In genomic region chr1:230713915-230714764, GRCh38 we compare ENCODE assay signal across 10 cellular contexts. TPM values are rescaled to one million over a fixed set of nuclear protein-coding genes. Genes with fewer than 3 reads are reported as not detected.
DNase-seq lines count a peak whose midpoint lies in the region; ATAC-seq, FAIRE-seq and TF ChIP-seq lines count a peak whose summit lies in the region.
"Had no signal": no experiment of that assay in that cellular context is flagged by ENCODE, and none has a peak within 500 bp of the region (broad histone marks: within the 10 kb centered on the region; RNA-seq: fewer than 3 reads in every experiment).

Gene AGT, minus strand, starts transcription at chr1:230714122. Its CDS starts 3,299 bp downstream, at chr1:230710823.

- no peaks in the 10 kb centered on the region for H3K27me3 ChIP-seq in astrocyte (ENCODE audit: insufficient read depth, low read length)
- no peaks in the 10 kb centered on the region for H3K27me3 ChIP-seq in CD8-positive, alpha-beta memory T cell (ENCODE audit: insufficient read depth, low read length, poor library complexity, severe bottlenecking)

- TF ChIP-seq CTCF in astrocyte (IDR thresholded peaks at IDR 0.05; ENCODE audit: insufficient read depth, low read depth, low read length): no peak

- peak within 1 kb of the TSS; percentile 70 for H3K4me2 ChIP-seq in astrocyte (ENCODE audit: low read length)

- CTCF ChIA-PET in CD8-positive, alpha-beta memory T cell (lab: Charles Lee): no interaction called here

- H4K20me1 ChIP-seq in astrocyte (ENCODE audit: insufficient read depth, low read length): no peaks in the 10 kb centered on the region

- H3K4me1 ChIP-seq in astrocyte (ENCODE audit: insufficient read depth, low read length): peaks cover 11% of the 10 kb centered on the region
- H3K4me1 ChIP-seq in CD8-positive, alpha-beta memory T cell (ENCODE audit: insufficient read depth, low read length): no peaks in the 10 kb centered on the region

- no peak for ATAC-seq in HG03460 (IDR thresholded peaks at IDR 0.05; ENCODE audit: unreplicated experiment)

- H3K9ac ChIP-seq in astrocyte (ENCODE audit: low read length): no peak within 1 kb of the TSS

- H2AFZ ChIP-seq in astrocyte (ENCODE audit: low read depth, low read length): peak within 1 kb of the TSS; percentile 8

- H3K4me1 Mint-ChIP-seq in astrocyte (ENCODE audit: low read depth, unreplicated experiment): peaks cover 15% of the 10 kb centered on the region
- no peaks in the 10 kb centered on the region for H3K4me1 Mint-ChIP-seq in CD8-positive, alpha-beta memory T cell
- H3K4me1 Mint-ChIP-seq: activated CD4-positive, alpha-beta T cell treated with anti-CD3 and anti-CD28 coated beads, Interleukin-2, amount 10 ng/mL, durations not matched to agents 7 days and 5 days had no signal

- H3K27me3 Mint-ChIP-seq in astrocyte (ENCODE audit: low read depth, unreplicated experiment): peaks cover 8% of the 10 kb centered on the region
- peaks cover 4 to 27% of the 10 kb centered on the region in 2 donors for H3K27me3 Mint-ChIP-seq in CD8-positive, alpha-beta memory T cell

- peak within 1 kb of the TSS; percentile 53 for H3K27ac Mint-ChIP-seq in astrocyte (ENCODE audit: unreplicated experiment)
- peak within 1 kb of the TSS in 1 of 8 donors; percentile 41 for H3K27ac Mint-ChIP-seq in CD8-positive, alpha-beta memory T cell
- H3K27ac Mint-ChIP-seq: activated CD4-positive, alpha-beta T cell treated with anti-CD3 and anti-CD28 coated beads, Interleukin-2, amount 10 ng/mL, durations not matched to agents 7 days and 5 days had no signal

- no peaks in the 10 kb centered on the region for H3K36me3 Mint-ChIP-seq in astrocyte (ENCODE audit: low read depth, unreplicated experiment)
- no peaks in the 10 kb centered on the region for H3K36me3 Mint-ChIP-seq in CD8-positive, alpha-beta memory T cell

- H3K4me3 Mint-ChIP-seq in astrocyte (ENCODE audit: unreplicated experiment): peak within 1 kb of the TSS; percentile 40
- no peak within 1 kb of the TSS for H3K4me3 Mint-ChIP-seq in CD8-positive, alpha-beta memory T cell
- H3K4me3 Mint-ChIP-seq: activated CD4-positive, alpha-beta T cell treated with anti-CD3 and anti-CD28 coated beads, Interleukin-2, amount 10 ng/mL, durations not matched to agents 7 days and 5 days had no signal

- no peaks in the 10 kb centered on the region for H3K9me3 ChIP-seq in astrocyte (ENCODE audit: insufficient read depth, low read depth, low read length)
- H3K9me3 ChIP-seq in CD8-positive, alpha-beta memory T cell (ENCODE audit: low read length): no peaks in the 10 kb centered on the region
- H3K9me3 ChIP-seq: neutrophil had no signal

- H3K79me2 ChIP-seq in astrocyte (ENCODE audit: insufficient read depth, low read length): no peaks in the 10 kb centered on the region

- H3K36me3 ChIP-seq in astrocyte (ENCODE audit: insufficient read depth, low read length): no peaks in the 10 kb centered on the region
- no peaks in the 10 kb centered on the region for H3K36me3 ChIP-seq in CD8-positive, alpha-beta memory T cell (ENCODE audit: insufficient read depth, low read length)
- H3K36me3 ChIP-seq: neutrophil had no signal

- POLR2A ChIA-PET in CD8-positive, alpha-beta memory T cell (lab: Charles Lee): no interaction called here

- peak; percentile 79 for DNase-seq in HuH-7 (ENCODE audit: low spot score)
- peak; percentile 85 for DNase-seq in astrocyte (ENCODE audit: low read depth)
- peak; percentile 27 for DNase-seq in kidney glomerular epithelial cell (lab: John Stamatoyannopoulos, UW)
- DNase-seq in NK-92 (lab: John Stamatoyannopoulos, UW; ENCODE audit: unreplicated experiment): no peak
- no peak for DNase-seq in COR-L47 (lab: John Stamatoyannopoulos, UW)
- no peak for DNase-seq in CD8-positive, alpha-beta memory T cell
- DNase-seq: activated CD4-positive, alpha-beta T cell treated with anti-CD3 and anti-CD28 coated beads, Interleukin-2, amount 10 ng/mL, durations not matched to agents 7 days and 5 days had no signal

- FAIRE-seq in astrocyte (lab: Jason Lieb, UNC): no peak

- H3K9me3 Mint-ChIP-seq in astrocyte (ENCODE audit: unreplicated experiment): peaks cover 6% of the 10 kb centered on the region
- peaks cover 0 to 4% (median 0%) of the 10 kb centered on the region in 5 donors for H3K9me3 Mint-ChIP-seq in CD8-positive, alpha-beta memory T cell

- no peak within 1 kb of the TSS for H3K4me3 ChIP-seq in astrocyte (ENCODE audit: insufficient read depth, low read depth, low read length)
- H3K4me3 ChIP-seq in CD8-positive, alpha-beta memory T cell (ENCODE audit: low read length): no peak within 1 kb of the TSS

- H3K27ac ChIP-seq in astrocyte (ENCODE audit: low read depth, low read length) (no peak within 1 kb of the TSS), temporal lobe (ENCODE audit: low read depth, low read length) (peak within 1 kb of the TSS; percentile 84)
- no peak within 1 kb of the TSS for H3K27ac ChIP-seq in CD8-positive, alpha-beta memory T cell (ENCODE audit: low read depth, low read length)
- H3K27ac ChIP-seq: neutrophil had no signal

RNA-seq across cellular contexts. Expression of gene AGT, which starts in this region (rescaled TPM):
- total RNA-seq in astrocyte: 1.2 and 3.0 TPM in 2 replicates
- 6.4 TPM for total RNA-seq in temporal lobe
- total RNA-seq in CD8-positive, alpha-beta memory T cell: not detected
- polyA plus RNA-seq in CD8-positive, alpha-beta memory T cell: not detected
- total RNA-seq: activated CD4-positive, alpha-beta T cell treated with anti-CD3 and anti-CD28 coated beads, Interleukin-2, amount 10 ng/mL, durations not matched to agents 7 days and 5 days had no signal

Comparison
In these comparisons a context has a peak if more than half of its experiments do, and no peak if none do; other contexts are left out.
1. DNase-seq: peak in HuH-7 (single experiment), astrocyte (single experiment) and kidney glomerular epithelial cell (single experiment); none in NK-92 (single experiment), COR-L47 (single experiment) and CD8-positive, alpha-beta memory T cell (0 of 5).